ENCODE assay signal across 10 cellular contexts in the genomic region with DNA sequence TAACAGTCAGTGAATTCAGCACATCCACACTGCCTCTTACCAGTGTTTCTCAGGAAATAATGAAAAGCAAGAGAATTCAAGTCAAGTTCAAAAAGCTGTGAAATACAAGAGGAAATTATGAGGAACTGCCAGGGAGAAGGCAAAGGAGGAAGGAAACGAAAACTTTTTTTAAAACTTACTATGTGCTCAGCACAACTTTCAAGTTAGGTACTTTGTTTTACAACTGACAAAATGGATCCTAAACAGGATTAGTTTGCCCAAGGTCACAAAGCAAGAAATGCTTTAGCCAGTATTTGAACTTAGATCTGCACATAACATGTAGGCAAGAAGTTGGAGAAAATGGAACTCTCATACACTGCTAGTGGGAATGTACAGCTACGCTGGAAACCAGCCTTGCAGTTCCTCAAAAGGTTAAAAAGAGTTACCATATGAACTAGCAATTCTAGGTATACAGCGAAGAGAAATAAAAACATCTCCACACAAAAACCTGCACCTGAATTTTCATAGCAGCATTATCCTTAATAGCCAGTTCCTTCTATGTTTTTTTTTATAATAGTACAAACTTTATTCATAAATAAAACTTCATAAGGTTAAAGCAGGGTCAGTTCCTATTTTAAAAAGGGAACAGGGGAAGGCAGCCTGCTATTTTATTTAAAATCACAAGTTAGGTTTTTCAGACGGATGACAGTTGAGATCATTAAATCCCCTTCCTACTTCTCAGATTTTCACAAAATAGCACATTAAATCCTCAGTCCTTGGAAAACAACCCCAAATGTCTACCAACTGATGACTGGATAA. TPM values are rescaled to one million over a fixed set of nuclear protein-coding genes. Genes with fewer than 3 reads are reported as not detected.
DNase-seq lines count a peak whose midpoint lies in the region; ATAC-seq and TF ChIP-seq lines count a peak whose summit lies in the region.
"Had no signal": no experiment of that assay in that cellular context is flagged by ENCODE, and none has a peak within 500 bp of the region (broad histone marks: within the 10 kb centered on the region; RNA-seq: fewer than 3 reads in every experiment).

No MANE protein-coding gene starts in this region.

- TF ChIP-seq CTCF in body of pancreas (IDR thresholded peaks at IDR 0.05): no peak

- no peaks in the 10 kb centered on the region for H3K9me3 Mint-ChIP-seq in activated T-cell treated with anti-CD3 and anti-CD28 coated beads, Interleukin-2, amount 50 U/mL, for 4 hours
- no peaks in the 10 kb centered on the region for H3K9me3 Mint-ChIP-seq in stimulated activated effector memory CD8-positive, alpha-beta T cell treated with anti-CD3 and anti-CD28 coated beads, Interleukin-12 subunit alpha, Interleukin-12 subunit beta, amount 100 ng/mL, for 72 hours

- H3K4me2 ChIP-seq in Karpas-422 (ENCODE audit: low read depth, low read length, poor library complexity, severe bottlenecking): no peak overlapping the region

- peaks cover 39% of the 10 kb centered on the region for H3K36me3 Mint-ChIP-seq in activated T-cell treated with anti-CD3 and anti-CD28 coated beads, Interleukin-2, amount 50 U/mL, for 4 hours (ENCODE audit: insufficient read depth)
- peaks cover 100% of the 10 kb centered on the region for H3K36me3 Mint-ChIP-seq in stimulated activated effector memory CD8-positive, alpha-beta T cell treated with anti-CD3 and anti-CD28 coated beads, Interleukin-12 subunit alpha, Interleukin-12 subunit beta, amount 100 ng/mL, for 72 hours

- H4K20me1 ChIP-seq in Karpas-422 (ENCODE audit: insufficient read depth, low read depth, low read length): peaks cover 12% of the 10 kb centered on the region; the same call in 1 of the 2 replicates

- DNase-seq in activated T-cell treated with anti-CD3 and anti-CD28 coated beads, Interleukin-2, amount 50 U/mL, for 4 hours: no peak
- no peak for DNase-seq in activated T-cell treated with anti-CD3 and anti-CD28 coated beads, Interleukin-2, amount 50 U/mL, for 1 hour
- peak; percentile 57 for DNase-seq in SKM-1 (lab: John Stamatoyannopoulos, UW; ENCODE audit: unreplicated experiment)
- no peak for DNase-seq in effector memory CD4-positive, alpha-beta T cell
- DNase-seq in stimulated activated effector memory CD8-positive, alpha-beta T cell treated with anti-CD3 and anti-CD28 coated beads, Interleukin-12 subunit alpha, Interleukin-12 subunit beta, amount 100 ng/mL, for 72 hours (ENCODE audit: low spot score in 2 of 2): no peak
- no peak for DNase-seq in superior temporal gyrus (ENCODE audit: extremely low spot score)
- DNase-seq in body of pancreas: no peak
- DNase-seq in Karpas-422: no peak
- DNase-seq: NCI-H774; stimulated activated CD4-positive, alpha-beta T cell treated with anti-CD3 and anti-CD28 coated beads, Interleukin-4, amount 100 ng/mL, for 4 hours had no signal

- peaks cover 28% of the 10 kb centered on the region for H3K4me1 ChIP-seq in effector memory CD4-positive, alpha-beta T cell (ENCODE audit: control insufficient read depth, insufficient read depth, low read length, poor library complexity, severe bottlenecking)
- H3K4me1 ChIP-seq in body of pancreas (peaks cover 66% of the 10 kb centered on the region), Karpas-422 (ENCODE audit: low read length) (no peaks in the 10 kb centered on the region)

- H3K79me2 ChIP-seq in Karpas-422 (ENCODE audit: low read length): peaks cover 77% of the 10 kb centered on the region

- peak overlapping the region; percentile 4 for H3K27ac Mint-ChIP-seq in stimulated activated effector memory CD8-positive, alpha-beta T cell treated with anti-CD3 and anti-CD28 coated beads, Interleukin-12 subunit alpha, Interleukin-12 subunit beta, amount 100 ng/mL, for 72 hours

- H3K9ac ChIP-seq in Karpas-422 (ENCODE audit: low read length): no peak overlapping the region

- no peaks in the 10 kb centered on the region for H3K9me3 ChIP-seq in effector memory CD4-positive, alpha-beta T cell (ENCODE audit: control insufficient read depth, low read length)
- H3K9me3 ChIP-seq in body of pancreas: no peaks in the 10 kb centered on the region
- no peaks in the 10 kb centered on the region for H3K9me3 ChIP-seq in Karpas-422 (ENCODE audit: low read length)

- no peak overlapping the region for H2AFZ ChIP-seq in Karpas-422 (ENCODE audit: low read length)

- H3K27ac ChIP-seq in effector memory CD4-positive, alpha-beta T cell (ENCODE audit: insufficient read depth, low read length, poor library complexity, severe bottlenecking): peak overlapping the region; percentile 33
- peak overlapping the region in 1 of 4 donors; percentile 43 for H3K27ac ChIP-seq in body of pancreas
- H3K27ac ChIP-seq in Karpas-422 (ENCODE audit: low read length): no peak overlapping the region

- no peaks in the 10 kb centered on the region for H3K9me2 ChIP-seq in Karpas-422 (replicated peaks; ENCODE audit: insufficient read depth, low read length)

- no peak overlapping the region for H3K4me3 ChIP-seq in effector memory CD4-positive, alpha-beta T cell (ENCODE audit: insufficient read depth, low read depth, low read length, poor library complexity, severe bottlenecking)
- H3K4me3 ChIP-seq in body of pancreas: no peak overlapping the region
- H3K4me3 ChIP-seq in Karpas-422 (ENCODE audit: low read length): no peak overlapping the region

- TF ChIP-seq POLR2A in body of pancreas (IDR thresholded peaks at IDR 0.05): no peak

- no peaks in the 10 kb centered on the region for H3K27me3 ChIP-seq in effector memory CD4-positive, alpha-beta T cell (replicated peaks; ENCODE audit: control insufficient read depth, insufficient read depth, low read length, poor library complexity, severe bottlenecking)
- H3K27me3 ChIP-seq in body of pancreas (no peaks in the 10 kb centered on the region), Karpas-422 (ENCODE audit: low read length) (no peaks in the 10 kb centered on the region)

- H3K36me3 ChIP-seq in effector memory CD4-positive, alpha-beta T cell (ENCODE audit: control insufficient read depth, insufficient read depth, low read length): peaks cover 38% of the 10 kb centered on the region
- H3K36me3 ChIP-seq in body of pancreas (replicated peaks in 1 of 2; ENCODE audit: insufficient read depth in 1 of 2, low read depth in 2 of 2) (peaks cover 0 to 9% of the 10 kb centered on the region in 2 donors), Karpas-422 (ENCODE audit: insufficient read depth, low read length) (no peaks in the 10 kb centered on the region; the same call in 1 of the 2 replicates)

- no peaks in the 10 kb centered on the region for H3K27me3 Mint-ChIP-seq in activated T-cell treated with anti-CD3 and anti-CD28 coated beads, Interleukin-2, amount 50 U/mL, for 4 hours (ENCODE audit: low read depth)

- ATAC-seq in activated T-cell treated with anti-CD3 and anti-CD28 coated beads, Interleukin-2, amount 50 U/mL, for 4 hours: no peak
- no peak for ATAC-seq in stimulated activated effector memory CD8-positive, alpha-beta T cell treated with anti-CD3 and anti-CD28 coated beads, Interleukin-12 subunit alpha, Interleukin-12 subunit beta, amount 100 ng/mL, for 72 hours
- no peak for ATAC-seq in body of pancreas

- WGBS in body of pancreas, 2 donors: 42 to 53% methylated on average over 4 of the region's 4 CpGs

- H3K4me1 Mint-ChIP-seq in activated T-cell treated with anti-CD3 and anti-CD28 coated beads, Interleukin-2, amount 50 U/mL, for 4 hours (ENCODE audit: low read depth): peaks cover 81% of the 10 kb centered on the region
- H3K4me1 Mint-ChIP-seq in stimulated activated effector memory CD8-positive, alpha-beta T cell treated with anti-CD3 and anti-CD28 coated beads, Interleukin-12 subunit alpha, Interleukin-12 subunit beta, amount 100 ng/mL, for 72 hours: peaks cover 61% of the 10 kb centered on the region

- intact Hi-C loops in body of pancreas (cut with DNase I): no loop called here

- H3K4me3 Mint-ChIP-seq in activated T-cell treated with anti-CD3 and anti-CD28 coated beads, Interleukin-2, amount 50 U/mL, for 4 hours: peak overlapping the region; percentile 24
- no peak overlapping the region for H3K4me3 Mint-ChIP-seq in stimulated activated effector memory CD8-positive, alpha-beta T cell treated with anti-CD3 and anti-CD28 coated beads, Interleukin-12 subunit alpha, Interleukin-12 subunit beta, amount 100 ng/mL, for 72 hours

RNA-seq across cellular contexts. Expression of a gene that starts 19.3 kb away (rescaled TPM):
- 100 to 1,000 TPM; 121 to 147 (median 132) TPM for total RNA-seq in activated T-cell treated with anti-CD3 and anti-CD28 coated beads, Interleukin-2, amount 50 U/mL, for 4 hours
- total RNA-seq in body of pancreas: 10 to 100 TPM; 63.3 to 69.8 TPM
- 29.4 and 52.8 TPM in 2 replicates for total RNA-seq in Karpas-422 (2014; rRNA removed; shearing (Covaris generic); ENCODE audit: low replicate concordance)
